In the genomic region with DNA sequence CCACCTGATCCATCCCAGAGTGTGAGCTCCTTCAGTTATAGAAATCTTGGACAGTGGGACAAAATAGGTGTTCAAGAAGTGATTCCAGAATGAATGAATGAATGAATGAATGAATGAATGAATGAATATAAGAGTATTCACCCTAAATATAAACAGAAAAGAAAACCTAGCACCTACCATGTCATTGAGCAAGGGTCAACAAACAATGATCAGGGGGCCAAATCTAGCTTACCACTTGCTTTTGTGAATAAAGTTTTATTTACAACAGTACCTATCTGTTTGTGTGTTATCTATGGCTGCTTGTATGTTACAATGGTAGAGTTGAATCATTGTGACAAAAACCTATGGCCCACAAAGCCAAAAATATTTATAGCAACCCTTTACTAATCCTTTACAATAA, we compare ENCODE assay signal across 11 cellular contexts.
"Had no signal": no experiment of that assay in that cellular context is flagged by ENCODE, and none has a peak within 500 bp of the region (broad histone marks: within the 10 kb centered on the region; RNA-seq: fewer than 3 reads in every experiment).

No MANE protein-coding gene starts in this region.

- H2AFZ ChIP-seq: GM23248 had no signal

- DNase-seq: GM23248, GOT3, H7, H9, HCEC 1CT, HFFc6 had no signal

- ATAC-seq: GM23338, HCT116 had no signal

- H3K27ac ChIP-seq: GM23248 had no signal

- H3K36me3 ChIP-seq: HAP-1 had no signal

- H3K4me3 ChIP-seq: GM23248, GM23338, HAP-1 had no signal

- H3K9ac ChIP-seq: GM23248 had no signal

- FAIRE-seq: H1, H54 had no signal

- H3K9me3 ChIP-seq: HAP-1 had no signal

- H3K4me2 ChIP-seq: GM23338 had no signal
